In genomic region chr14:45251912-45252311, GRCh38 we compare ENCODE assay signal across 9 cellular contexts. TPM values are rescaled to one million over a fixed set of nuclear protein-coding genes. Genes with fewer than 3 reads are reported as not detected.
A peak's percentile ranks its signal among the peaks of the same experiment; 100 is the strongest.
DNase-seq lines count a peak whose midpoint lies in the region; ATAC-seq, FAIRE-seq and TF ChIP-seq lines count a peak whose summit lies in the region.
"Had no signal": no experiment of that assay in that cellular context is flagged by ENCODE, and none has a peak within 500 bp of the region (broad histone marks: within the 10 kb centered on the region; RNA-seq: fewer than 3 reads in every experiment).

No MANE protein-coding gene starts in this region.

- H3K27me3 Mint-ChIP-seq in osteocyte (ENCODE audit: unreplicated experiment) = no peaks in the 10 kb centered on the region

- H3K9me3 Mint-ChIP-seq in osteocyte (ENCODE audit: unreplicated experiment) = no peaks in the 10 kb centered on the region

- peaks cover 25% of the 10 kb centered on the region for H3K4me1 Mint-ChIP-seq in osteocyte (ENCODE audit: unreplicated experiment)

- peak; percentile 26 for DNase-seq in GDM1 (lab: John Stamatoyannopoulos, UW)
- DNase-seq in SJSA1 (ENCODE audit: low read depth in 1 of 2, low spot score in 2 of 2) = no peak
- peak; percentile 39 for DNase-seq in endothelial cell of umbilical vein (ENCODE audit: low read depth, low spot score)
- DNase-seq in osteocyte (ENCODE audit: extremely low spot score, unreplicated experiment) = no peak
- no peak for DNase-seq in T1000 (lab: John Stamatoyannopoulos, UW)
- no peak for DNase-seq in NK-92 treated with Interleukin-12 subunit alpha and Interleukin-12 subunit beta, amount 100 ng/mL, for 24 hours (lab: John Stamatoyannopoulos, UW)

- H3K36me3 Mint-ChIP-seq in osteocyte (ENCODE audit: unreplicated experiment) = no peaks in the 10 kb centered on the region

- no peaks in the 10 kb centered on the region for H3K9me1 ChIP-seq in endothelial cell of umbilical vein (replicated peaks; ENCODE audit: control insufficient read depth, extremely low read depth, insufficient read depth, low read length)

- no peak for TF ChIP-seq POLR2A in endothelial cell of umbilical vein (IDR thresholded peaks at IDR 0.05; ENCODE audit: low read depth, low read length)

- TF ChIP-seq CTCF in endothelial cell of umbilical vein (IDR thresholded peaks at IDR 0.05; ENCODE audit: extremely low read depth in 1 of 2, insufficient read depth in 1 of 2, low read depth in 1 of 2, low read length in 2 of 2) (no peak), osteocyte (IDR thresholded peaks at IDR 0.05) (no peak)

- peak overlapping the region; percentile 90 for H3K4me3 Mint-ChIP-seq in osteocyte (ENCODE audit: unreplicated experiment)

- no TSS peak for BruUV-seq in endothelial cell of umbilical vein (replicated peaks; lab: Mats Ljungman, UMichigan)

- FAIRE-seq in endothelial cell of umbilical vein (lab: Jason Lieb, UNC) = no peak

- no peak overlapping the region for H2AFZ ChIP-seq in endothelial cell of umbilical vein (ENCODE audit: low read depth, low read length)

- H3K9me3 ChIP-seq in SJSA1 (replicated peaks) (no peaks in the 10 kb centered on the region), endothelial cell of umbilical vein (replicated peaks; ENCODE audit: control insufficient read depth, insufficient read depth, low read length) (no peaks in the 10 kb centered on the region)
- H3K9me3 ChIP-seq: body of pancreas had no signal

- H3K27ac ChIP-seq in SJSA1 (peak overlapping the region; percentile 72), endothelial cell of umbilical vein (ENCODE audit: insufficient read depth, low read depth, low read length) (peak overlapping the region; percentile 89)

- H3K27ac Mint-ChIP-seq in osteocyte (ENCODE audit: unreplicated experiment) = peak overlapping the region; percentile 98

- peak overlapping the region; percentile 88 for H3K9ac ChIP-seq in endothelial cell of umbilical vein (replicated peaks; ENCODE audit: extremely low read depth, insufficient read depth, low read length)

- H3K36me3 ChIP-seq in SJSA1 (no peaks in the 10 kb centered on the region; the same call in 1 of the 2 replicates), endothelial cell of umbilical vein (ENCODE audit: control insufficient read depth in 2 of 2, extremely low read depth in 1 of 2, insufficient read depth in 2 of 2, low read length in 2 of 2) (no peaks in the 10 kb centered on the region)

- dilution Hi-C loops in endothelial cell of umbilical vein (cut with MboI; ENCODE audit: extremely low pct_ligation_motif_present, low sequenced_read_pairs) = no loop called here

- intact Hi-C loops in endothelial cell of umbilical vein (cut with micrococcal nuclease) = loop anchor here (5.0 kb wide), 2 partner anchors 70 to 340 kb away; no protein-coding TSS in a partner anchor

- H3K4me1 ChIP-seq in SJSA1 (replicated peaks) (peaks cover 37% of the 10 kb centered on the region), endothelial cell of umbilical vein (ENCODE audit: control insufficient read depth, extremely low read depth, insufficient read depth, low read length) (peaks cover 15% of the 10 kb centered on the region)

- peaks cover 60% of the 10 kb centered on the region for H3K79me2 ChIP-seq in endothelial cell of umbilical vein (ENCODE audit: control insufficient read depth, insufficient read depth, low read length)

- no peaks in the 10 kb centered on the region for H4K20me1 ChIP-seq in endothelial cell of umbilical vein (replicated peaks; ENCODE audit: control insufficient read depth, extremely low read depth, insufficient read depth, low read length)

- H3K27me3 ChIP-seq in SJSA1 (replicated peaks) (no peaks in the 10 kb centered on the region), endothelial cell of umbilical vein (ENCODE audit: control insufficient read depth in 2 of 2, insufficient read depth in 2 of 2, low read length in 2 of 2) (no peaks in the 10 kb centered on the region)
- H3K27me3 ChIP-seq: body of pancreas had no signal

- peak overlapping the region; percentile 97 for H3K4me2 ChIP-seq in endothelial cell of umbilical vein (ENCODE audit: insufficient read depth, low read length)

- peak overlapping the region; percentile 64 for H3K4me3 ChIP-seq in SJSA1
- peak overlapping the region; percentile 79 to 96 (median 88) for H3K4me3 ChIP-seq in endothelial cell of umbilical vein (replicated peaks in 1 of 3; ENCODE audit: insufficient read depth in 1 of 3, low read depth in 1 of 3, low read length in 3 of 3)

- CTCF ChIA-PET in endothelial cell of umbilical vein (lab: Charles Lee) = interaction anchor here (1.1 to 3.2 kb wide), 6 partner anchors 10 to 338 kb away, joined by 3 to 31 read pairs (median 16); partner anchors contain the start of genes FANCM and FKBP3

- POLR2A ChIA-PET in endothelial cell of umbilical vein (lab: Charles Lee) = no interaction called here

- peak; percentile 45 for ATAC-seq in GM19463 (IDR thresholded peaks at IDR 0.05; ENCODE audit: unreplicated experiment)
- peak; percentile 59 for ATAC-seq in HG03457 (IDR thresholded peaks at IDR 0.05; ENCODE audit: unreplicated experiment)
- ATAC-seq: body of pancreas had no signal

TF ChIP-seq in endothelial cell of umbilical vein, 7 proteins besides CTCF, POLR2A, EP300 and RAD21:
- no peak for TF ChIP-seq MYC (IDR thresholded peaks at IDR 0.05; ENCODE audit: low read depth, low read length)
- no peak for TF ChIP-seq EZH2 (IDR thresholded peaks at IDR 0.05; ENCODE audit: borderline replicate concordance, low read depth, low read length, severe bottlenecking)
- TF ChIP-seq, protein P1, sequence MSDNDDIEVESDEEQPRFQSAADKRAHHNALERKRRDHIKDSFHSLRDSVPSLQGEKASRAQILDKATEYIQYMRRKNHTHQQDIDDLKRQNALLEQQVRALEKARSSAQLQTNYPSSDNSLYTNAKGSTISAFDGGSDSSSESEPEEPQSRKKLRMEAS (IDR thresholded peaks at IDR 0.05; ENCODE audit: insufficient read depth, insufficient read length) = no peak
- TF ChIP-seq JUN (IDR thresholded peaks at IDR 0.05; ENCODE audit: borderline replicate concordance, insufficient read depth, insufficient read length, low read depth) = no peak
- TF ChIP-seq GATA2 (IDR thresholded peaks at IDR 0.05; ENCODE audit: insufficient read depth, insufficient read length, low read depth, low read length) = no peak
- TF ChIP-seq POLR2AphosphoS5 (IDR thresholded peaks at IDR 0.05; ENCODE audit: insufficient read depth, low read depth, low read length) = no peak
- no peak for TF ChIP-seq FOS (IDR thresholded peaks at IDR 0.05; ENCODE audit: borderline replicate concordance, insufficient read depth, low read length)
TF ChIP-seq in endothelial cell of umbilical vein: peak in this region for 0.

RNA-seq across cellular contexts. Expression of gene MIS18BP1, which starts 1.1 kb away (rescaled TPM):
- 36.3 and 47.8 TPM in 2 replicates for total RNA-seq in SJSA1 (2014; rRNA removed; shearing (Covaris generic))
- total RNA-seq in endothelial cell of umbilical vein (41.1 and 43.3 TPM in 2 replicates), osteocyte (14.2 and 14.3 TPM in 2 replicates)
- 5.9 and 8.9 TPM in 2 replicates for polyA plus RNA-seq in endothelial cell of umbilical vein
- polyA plus RNA-seq in endothelial cell of umbilical vein (2011; cell fraction: cytosol; rRNA removed) = 13.9 and 15.1 TPM in 2 replicates
- polyA plus RNA-seq in endothelial cell of umbilical vein (2011; cell fraction: nucleus; rRNA removed) = 35.7 and 41.5 TPM in 2 replicates
- 19.6 and 25.0 TPM in 2 replicates for polyA plus RNA-seq in endothelial cell of umbilical vein (2012)
- 9.0 and 9.4 TPM in 2 replicates for polyA minus RNA-seq in endothelial cell of umbilical vein
- 34.0 TPM for polyA minus RNA-seq in endothelial cell of umbilical vein (2011; cell fraction: cytosol; rRNA and poly(A)+ RNA removed)
- polyA minus RNA-seq in endothelial cell of umbilical vein (2011; cell fraction: nucleus; rRNA and poly(A)+ RNA removed) = 38.1 and 39.3 TPM in 2 replicates

Comparison
In these comparisons a context has a peak if more than half of its experiments do, and no peak if none do; other contexts are left out.
1. DNase-seq: peak in GDM1 (single experiment) and endothelial cell of umbilical vein (single experiment); none in SJSA1 (0 of 2), osteocyte (single experiment), T1000 (single experiment) and NK-92 treated with Interleukin-12 subunit alpha and Interleukin-12 subunit beta, amount 100 ng/mL, for 24 hours (single experiment).